Comparison of ENCODE assay signal across 24 cellular contexts in genomic region chr5:112276996-112277395, GRCh38.
DNase-seq lines count a peak whose midpoint lies in the region; ATAC-seq and TF ChIP-seq lines count a peak whose summit lies in the region.
"Had no signal": no experiment of that assay in that cellular context is flagged by ENCODE, and none has a peak within 500 bp of the region (broad histone marks: within the 10 kb centered on the region; RNA-seq: fewer than 3 reads in every experiment).

No MANE protein-coding gene starts in this region.

- H2AFZ ChIP-seq in HCT116 (ENCODE audit: low read depth, low read length, poor library complexity, severe bottlenecking): no peak overlapping the region
- H2AFZ ChIP-seq in OCI-LY1 (ENCODE audit: low read length): no peak overlapping the region
- H2AFZ ChIP-seq in neural progenitor cell (replicated peaks): peak overlapping the region; percentile 10
- no peak overlapping the region for H2AFZ ChIP-seq in trophoblast cell (ENCODE audit: insufficient read depth, low read length, poor library complexity)
- H2AFZ ChIP-seq: parathyroid adenoma had no signal

- TF ChIP-seq POLR2A in HCT116 (IDR thresholded peaks at IDR 0.05; ENCODE audit: borderline replicate concordance, extremely low read depth, insufficient read depth, insufficient read length): no peak

- H4K8ac ChIP-seq in trophoblast cell (ENCODE audit: low read depth, low read length): no peak overlapping the region

- no peak overlapping the region for H2BK12ac ChIP-seq in trophoblast cell (ENCODE audit: low read length)

- H3K9me3 Mint-ChIP-seq in neural progenitor cell: no peaks in the 10 kb centered on the region
- no peaks in the 10 kb centered on the region for H3K9me3 Mint-ChIP-seq in stimulated activated effector memory CD8-positive, alpha-beta T cell treated with anti-CD3 and anti-CD28 coated beads, Interleukin-12 subunit alpha, Interleukin-12 subunit beta, amount 100 ng/mL, for 72 hours
- H3K9me3 Mint-ChIP-seq: activated CD4-positive, alpha-beta T cell treated with anti-CD3 and anti-CD28 coated beads, Interleukin-2, amount 10 ng/mL, durations not matched to agents 24 days and 14 days; activated naive CD8-positive, alpha-beta T cell treated with anti-CD3 and anti-CD28 coated beads, Interleukin-2, amount 10 ng/mL, durations not matched to agents 7 days and 5 days; activated T-helper 17 cell treated with anti-CD3 and anti-CD28 coated beads, Interleukin-2, amount 50 U/mL, for 72 hours; nephron had no signal

- RAD21 ChIA-PET in HCT116 (lab: Charles Lee; ENCODE audit: low non-redundant PET in 1 of 2, low total read pairs in 2 of 2, uncharacterized antibody in 2 of 2, unreplicated experiment in 2 of 2): no interaction called here

- H4K20me1 ChIP-seq in HCT116 (ENCODE audit: insufficient read depth) (no peaks in the 10 kb centered on the region; the same call in 1 of the 2 replicates), OCI-LY1 (ENCODE audit: insufficient read depth, low read length) (no peaks in the 10 kb centered on the region), neural progenitor cell (ENCODE audit: low read depth) (no peaks in the 10 kb centered on the region)

- ATAC-seq in HCT116: peak; percentile 27; the same call in 1 of the 2 replicates
- no peak for ATAC-seq in stimulated activated effector memory CD8-positive, alpha-beta T cell treated with anti-CD3 and anti-CD28 coated beads, Interleukin-12 subunit alpha, Interleukin-12 subunit beta, amount 100 ng/mL, for 72 hours
- ATAC-seq: activated CD8-positive, alpha-beta memory T cell treated with anti-CD3 and anti-CD28 coated beads, Interleukin-2, amount 10 ng/mL, durations not matched to agents 7 days and 5 days; activated T-helper 17 cell treated with anti-CD3 and anti-CD28 coated beads, Interleukin-2, amount 50 U/mL, for 72 hours; left lobe of liver; PC-3 had no signal

- H3F3A ChIP-seq in OCI-LY1 (ENCODE audit: insufficient read depth, low read length) (no peaks in the 10 kb centered on the region), neural progenitor cell (ENCODE audit: low read depth) (no peaks in the 10 kb centered on the region)

- H3K4me2 ChIP-seq in HCT116 (ENCODE audit: low read length): no peak overlapping the region
- H3K4me2 ChIP-seq in OCI-LY1 (ENCODE audit: low read length): peak overlapping the region; percentile 28; the same call in 1 of the 2 replicates
- H3K4me2 ChIP-seq in neural progenitor cell: no peak overlapping the region
- H3K4me2 ChIP-seq in trophoblast cell (ENCODE audit: low read length): no peak overlapping the region
- H3K4me2 ChIP-seq: KMS-11 had no signal

- intact Hi-C loops in HCT116 (cut with micrococcal nuclease): no loop called here

- no peak overlapping the region for H2BK120ac ChIP-seq in trophoblast cell (ENCODE audit: insufficient read depth, low read length, poor library complexity)

- no peak for TF ChIP-seq CTCF in HCT116 (IDR thresholded peaks at IDR 0.05 in 2 of 3, conservative IDR thresholded peaks at IDR 0.05 in 1 of 3; ENCODE audit: borderline replicate concordance in 1 of 3, insufficient read depth in 1 of 3, low read depth in 2 of 3, low read length in 2 of 3)
- no peak; the same call in 1 of the 2 replicates for TF ChIP-seq CTCF in OCI-LY1 (IDR thresholded peaks at IDR 0.05; ENCODE audit: low read length)
- no peak for TF ChIP-seq CTCF in neural progenitor cell (IDR thresholded peaks at IDR 0.05)

- H3K36me3 ChIP-seq in HCT116 (ENCODE audit: control insufficient read depth in 1 of 2, insufficient read depth in 2 of 2, low read length in 2 of 2) (no peaks in the 10 kb centered on the region), OCI-LY1 (ENCODE audit: insufficient read depth, low read length) (no peaks in the 10 kb centered on the region), neural progenitor cell (no peaks in the 10 kb centered on the region), trophoblast cell (ENCODE audit: control insufficient read depth in 1 of 2, insufficient read depth in 2 of 2, low read length in 2 of 2) (no peaks in the 10 kb centered on the region)
- H3K36me3 ChIP-seq: sigmoid colon had no signal

- H3K79me1 ChIP-seq in trophoblast cell (ENCODE audit: low read length): no peaks in the 10 kb centered on the region

- peaks cover 16% of the 10 kb centered on the region for H3K4me1 Mint-ChIP-seq in neural progenitor cell
- H3K4me1 Mint-ChIP-seq in stimulated activated effector memory CD8-positive, alpha-beta T cell treated with anti-CD3 and anti-CD28 coated beads, Interleukin-12 subunit alpha, Interleukin-12 subunit beta, amount 100 ng/mL, for 72 hours: no peaks in the 10 kb centered on the region
- H3K4me1 Mint-ChIP-seq: activated CD4-positive, alpha-beta T cell treated with anti-CD3 and anti-CD28 coated beads, Interleukin-2, amount 10 ng/mL, durations not matched to agents 24 days and 14 days; activated CD8-positive, alpha-beta memory T cell treated with anti-CD3 and anti-CD28 coated beads, Interleukin-2, amount 10 ng/mL, durations not matched to agents 7 days and 5 days; activated naive CD8-positive, alpha-beta T cell treated with anti-CD3 and anti-CD28 coated beads, Interleukin-2, amount 10 ng/mL, durations not matched to agents 7 days and 5 days; activated T-helper 17 cell treated with anti-CD3 and anti-CD28 coated beads, Interleukin-2, amount 50 U/mL, for 72 hours had no signal

- H3K79me2 ChIP-seq in HCT116 (ENCODE audit: insufficient read depth, low read length) (no peaks in the 10 kb centered on the region), OCI-LY1 (ENCODE audit: insufficient read depth, low read length) (no peaks in the 10 kb centered on the region), neural progenitor cell (ENCODE audit: low read depth) (no peaks in the 10 kb centered on the region), trophoblast cell (ENCODE audit: control insufficient read depth, insufficient read depth, low read length, poor library complexity) (no peaks in the 10 kb centered on the region)

- H3K27ac Mint-ChIP-seq in neural progenitor cell: no peak overlapping the region
- H3K27ac Mint-ChIP-seq in stimulated activated effector memory CD8-positive, alpha-beta T cell treated with anti-CD3 and anti-CD28 coated beads, Interleukin-12 subunit alpha, Interleukin-12 subunit beta, amount 100 ng/mL, for 72 hours: no peak overlapping the region
- H3K27ac Mint-ChIP-seq: activated CD4-positive, alpha-beta T cell treated with anti-CD3 and anti-CD28 coated beads, Interleukin-2, amount 10 ng/mL, durations not matched to agents 24 days and 14 days; activated CD8-positive, alpha-beta memory T cell treated with anti-CD3 and anti-CD28 coated beads, Interleukin-2, amount 10 ng/mL, durations not matched to agents 7 days and 5 days; activated naive CD8-positive, alpha-beta T cell treated with anti-CD3 and anti-CD28 coated beads, Interleukin-2, amount 10 ng/mL, durations not matched to agents 7 days and 5 days; activated T-helper 17 cell treated with anti-CD3 and anti-CD28 coated beads, Interleukin-2, amount 50 U/mL, for 72 hours; nephron had no signal

- no peaks in the 10 kb centered on the region for H3K36me3 Mint-ChIP-seq in neural progenitor cell
- no peaks in the 10 kb centered on the region for H3K36me3 Mint-ChIP-seq in stimulated activated effector memory CD8-positive, alpha-beta T cell treated with anti-CD3 and anti-CD28 coated beads, Interleukin-12 subunit alpha, Interleukin-12 subunit beta, amount 100 ng/mL, for 72 hours
- H3K36me3 Mint-ChIP-seq: activated CD8-positive, alpha-beta memory T cell treated with anti-CD3 and anti-CD28 coated beads, Interleukin-2, amount 10 ng/mL, durations not matched to agents 7 days and 5 days; activated naive CD8-positive, alpha-beta T cell treated with anti-CD3 and anti-CD28 coated beads, Interleukin-2, amount 10 ng/mL, durations not matched to agents 7 days and 5 days had no signal

- H3K9me3 ChIP-seq in HCT116 (ENCODE audit: control insufficient read depth in 1 of 2, insufficient read depth in 1 of 2, low read depth in 1 of 2, low read length in 2 of 2) (no peaks in the 10 kb centered on the region), OCI-LY1 (ENCODE audit: low read length) (no peaks in the 10 kb centered on the region), neural progenitor cell (ENCODE audit: low read depth) (no peaks in the 10 kb centered on the region), trophoblast cell (ENCODE audit: insufficient read depth, low read depth, low read length) (no peaks in the 10 kb centered on the region)
- H3K9me3 ChIP-seq: sigmoid colon had no signal

- no peak overlapping the region for H4K12ac ChIP-seq in trophoblast cell (ENCODE audit: low read depth, low read length)

- BruUV-seq in HCT116 (replicated peaks; lab: Mats Ljungman, UMichigan): no TSS peak

- WGBS in trophoblast cell (ENCODE audit: extremely low coverage, insufficient coverage, insufficient read length): no CpG with 5 or more reads among the region's 4 CpGs

- TF ChIP-seq RAD21 in HCT116 (IDR thresholded peaks at IDR 0.05; ENCODE audit: low read depth): no peak

- H3K9me2 ChIP-seq in HCT116 (ENCODE audit: insufficient read depth) (no peaks in the 10 kb centered on the region), OCI-LY1 (ENCODE audit: low read depth, low read length) (no peaks in the 10 kb centered on the region)

- H3K27me3 ChIP-seq in HCT116 (ENCODE audit: insufficient read depth, low read length): no peaks in the 10 kb centered on the region
- no peaks in the 10 kb centered on the region for H3K27me3 ChIP-seq in OCI-LY1 (ENCODE audit: insufficient read depth, low read length)
- no peaks in the 10 kb centered on the region for H3K27me3 ChIP-seq in neural progenitor cell
- H3K27me3 ChIP-seq in trophoblast cell (ENCODE audit: insufficient read depth, low read length): no peaks in the 10 kb centered on the region
- H3K27me3 ChIP-seq: sigmoid colon had no signal

- no peak overlapping the region for H3K14ac ChIP-seq in trophoblast cell (ENCODE audit: low read length)

- POLR2A ChIA-PET in HCT116 (lab: Charles Lee): no interaction called here

- peak; percentile 2 to 22 for DNase-seq in NCI-H526 (lab: John Stamatoyannopoulos, UW)
- no peak for DNase-seq in NCI-H526 treated with DMSO at 0.1 percent for 48 hours (lab: John Stamatoyannopoulos, UW)
- no peak for DNase-seq in HCT116 (ENCODE audit: low read depth, low spot score)
- DNase-seq in neural progenitor cell (ENCODE audit: low spot score): peak; percentile 24
- no peak for DNase-seq in NCI-H1436 treated with DMSO at 0.1 percent for 48 hours (lab: John Stamatoyannopoulos, UW)
- no peak for DNase-seq in trophoblast cell
- DNase-seq in stimulated activated effector memory CD8-positive, alpha-beta T cell treated with anti-CD3 and anti-CD28 coated beads, Interleukin-12 subunit alpha, Interleukin-12 subunit beta, amount 100 ng/mL, for 72 hours (ENCODE audit: low spot score in 2 of 2): no peak
- DNase-seq: activated CD4-positive, alpha-beta T cell treated with anti-CD3 and anti-CD28 coated beads, Interleukin-2, amount 10 ng/mL, durations not matched to agents 24 days and 14 days; activated CD8-positive, alpha-beta memory T cell treated with anti-CD3 and anti-CD28 coated beads, Interleukin-2, amount 10 ng/mL, durations not matched to agents 7 days and 5 days; activated naive CD8-positive, alpha-beta T cell treated with anti-CD3 and anti-CD28 coated beads, Interleukin-2, amount 10 ng/mL, durations not matched to agents 7 days and 5 days; DND-41; GOT3; midbrain; NCI-H2107; PC-3; SIG-M5; sigmoid colon; T-helper 1 cell had no signal

- H3K4me3 ChIP-seq in HCT116 (replicated peaks in 1 of 2; ENCODE audit: low read depth in 1 of 2, low read length in 2 of 2) (no peak overlapping the region), OCI-LY1 (ENCODE audit: low read depth, low read length, poor library complexity, severe bottlenecking) (no peak overlapping the region), neural progenitor cell (no peak overlapping the region), trophoblast cell (ENCODE audit: low read depth, low read length) (no peak overlapping the region)
- H3K4me3 ChIP-seq: sigmoid colon had no signal

- H3K23ac ChIP-seq in trophoblast cell (ENCODE audit: low read length): no peak overlapping the region

- H2BK5ac ChIP-seq in trophoblast cell (ENCODE audit: low read depth, low read length, poor library complexity): no peak overlapping the region

- no peaks in the 10 kb centered on the region for H3K4me1 ChIP-seq in HCT116 (ENCODE audit: control insufficient read depth in 1 of 2, insufficient read depth in 2 of 2, low read length in 2 of 2)
- H3K4me1 ChIP-seq in OCI-LY1 (ENCODE audit: insufficient read depth, low read length, severe bottlenecking): peaks cover 62% of the 10 kb centered on the region
- H3K4me1 ChIP-seq in neural progenitor cell: peaks cover 9% of the 10 kb centered on the region
- no peaks in the 10 kb centered on the region for H3K4me1 ChIP-seq in trophoblast cell (ENCODE audit: control insufficient read depth in 1 of 2, insufficient read depth in 2 of 2, low read length in 2 of 2)
- H3K4me1 ChIP-seq: parathyroid adenoma, sigmoid colon had no signal

- no peak overlapping the region for H3K4ac ChIP-seq in trophoblast cell (ENCODE audit: low read depth, low read length)

- H3K27ac ChIP-seq in HCT116 (ENCODE audit: low read depth, low read length) (no peak overlapping the region), OCI-LY1 (ENCODE audit: low read depth, low read length, poor library complexity, severe bottlenecking) (peak overlapping the region; percentile 91), neural progenitor cell (no peak overlapping the region), trophoblast cell (ENCODE audit: low read depth, low read length) (no peak overlapping the region)
- H3K27ac ChIP-seq: KMS-11, parathyroid adenoma, sigmoid colon had no signal

- H3K9ac ChIP-seq in HCT116 (ENCODE audit: low read length) (no peak overlapping the region), OCI-LY1 (ENCODE audit: low read length) (peak overlapping the region; percentile 65), neural progenitor cell (no peak overlapping the region), trophoblast cell (ENCODE audit: low read length) (no peak overlapping the region)
- H3K9ac ChIP-seq: KMS-11, parathyroid adenoma had no signal

- H3K4me3 Mint-ChIP-seq in neural progenitor cell: no peak overlapping the region
- no peak overlapping the region for H3K4me3 Mint-ChIP-seq in stimulated activated effector memory CD8-positive, alpha-beta T cell treated with anti-CD3 and anti-CD28 coated beads, Interleukin-12 subunit alpha, Interleukin-12 subunit beta, amount 100 ng/mL, for 72 hours
- H3K4me3 Mint-ChIP-seq: activated CD4-positive, alpha-beta T cell treated with anti-CD3 and anti-CD28 coated beads, Interleukin-2, amount 10 ng/mL, durations not matched to agents 24 days and 14 days; activated CD8-positive, alpha-beta memory T cell treated with anti-CD3 and anti-CD28 coated beads, Interleukin-2, amount 10 ng/mL, durations not matched to agents 7 days and 5 days; activated naive CD8-positive, alpha-beta T cell treated with anti-CD3 and anti-CD28 coated beads, Interleukin-2, amount 10 ng/mL, durations not matched to agents 7 days and 5 days; activated T-helper 17 cell treated with anti-CD3 and anti-CD28 coated beads, Interleukin-2, amount 50 U/mL, for 72 hours; nephron had no signal

- CTCF ChIA-PET in HCT116 (lab: Charles Lee): no interaction called here

- H2AK5ac ChIP-seq in trophoblast cell (ENCODE audit: low read length): no peak overlapping the region

- no peak overlapping the region for H4K91ac ChIP-seq in trophoblast cell (ENCODE audit: low read depth, low read length)

- peaks cover 2% of the 10 kb centered on the region for H3K27me3 Mint-ChIP-seq in neural progenitor cell (ENCODE audit: insufficient read depth, low read depth)

- no peak overlapping the region for H3K18ac ChIP-seq in trophoblast cell (ENCODE audit: low read length)

Comparison
In these comparisons a context has a peak if more than half of its experiments do, and no peak if none do; other contexts are left out.
1. DNase-seq: peak in NCI-H526 (2 of 2) and neural progenitor cell (single experiment); none in NCI-H526 treated with DMSO at 0.1 percent for 48 hours (single experiment), HCT116 (single experiment), NCI-H1436 treated with DMSO at 0.1 percent for 48 hours (single experiment), trophoblast cell (0 of 2) and stimulated activated effector memory CD8-positive, alpha-beta T cell treated with anti-CD3 and anti-CD28 coated beads, Interleukin-12 subunit alpha, Interleukin-12 subunit beta, amount 100 ng/mL, for 72 hours (0 of 2).